8 cellular contexts compared by ENCODE assay signal in the genomic region with DNA sequence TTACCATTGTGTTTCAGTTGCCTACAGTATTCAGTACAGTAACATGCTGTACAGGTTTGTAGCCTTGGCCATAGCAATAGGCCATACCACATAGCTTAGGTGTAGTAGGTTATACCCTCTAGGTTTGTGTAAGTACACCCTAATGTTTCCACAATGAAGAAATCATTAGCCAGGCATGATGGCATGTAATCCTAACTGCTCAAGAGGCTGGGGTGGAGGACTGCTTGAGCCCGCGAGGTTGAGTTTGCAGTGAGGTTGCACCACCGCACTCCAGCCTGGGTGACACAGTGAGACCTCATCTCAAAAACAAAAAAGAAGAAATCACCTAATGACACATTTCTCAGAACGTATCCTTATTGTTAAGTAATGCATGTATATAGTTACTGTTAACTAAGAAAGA.
"Had no signal": no experiment of that assay in that cellular context is flagged by ENCODE, and none has a peak within 500 bp of the region (broad histone marks: within the 10 kb centered on the region; RNA-seq: fewer than 3 reads in every experiment).

No MANE protein-coding gene starts in this region.

- DNase-seq: H9, HCEC 1CT, KBM-7 had no signal

- H3K27ac ChIP-seq: KMS-11 had no signal

- ATAC-seq: GM23338, HepG2 had no signal

- FAIRE-seq: H1, H54, HepG2 had no signal

- H2AFZ ChIP-seq: GM23338 had no signal

- H3K4me2 ChIP-seq: GM23338, KMS-11 had no signal

- H3K4me3 ChIP-seq: GM23338 had no signal
